Comparison of ENCODE assay signal across 18 cellular contexts in genomic region chr5:9338796-9339195, GRCh38.
A peak's percentile ranks its signal among the peaks of the same experiment; 100 is the strongest.
DNase-seq lines count a peak whose midpoint lies in the region; ATAC-seq and TF ChIP-seq lines count a peak whose summit lies in the region.
"Had no signal": no experiment of that assay in that cellular context is flagged by ENCODE, and none has a peak within 500 bp of the region (broad histone marks: within the 10 kb centered on the region; RNA-seq: fewer than 3 reads in every experiment).

No MANE protein-coding gene starts in this region.

- H3K27ac ChIP-seq in IMR-90 (ENCODE audit: insufficient read depth, low read length) (no peak overlapping the region), hepatocyte (peak overlapping the region; percentile 65), body of pancreas (no peak overlapping the region)
- H3K27ac ChIP-seq: C4-2B, HL-60 had no signal

- in situ Hi-C loops in IMR-90 (cut with MboI; ENCODE audit: low sequenced_read_pairs) = no loop called here

- TF ChIP-seq POLR2A in IMR-90 (IDR thresholded peaks at IDR 0.05; ENCODE audit: low read depth, low read length) = no peak
- TF ChIP-seq POLR2A in body of pancreas (IDR thresholded peaks at IDR 0.05) = no peak
- TF ChIP-seq POLR2A in GM18505 (IDR thresholded peaks at IDR 0.05; ENCODE audit: borderline replicate concordance, extremely low read depth, insufficient read depth, insufficient read length) = no peak

- H3K4me2 ChIP-seq in IMR-90 (ENCODE audit: low read depth, low read length) (peak overlapping the region; percentile 76; the same call in 1 of the 2 replicates), hepatocyte (peak overlapping the region; percentile 28)

- TF ChIP-seq CTCF in IMR-90 (conservative IDR thresholded peaks at IDR 0.05; ENCODE audit: low read depth, low read length) (no peak), brain (conservative IDR thresholded peaks at IDR 0.05) (no peak), hepatocyte (IDR thresholded peaks at IDR 0.05; ENCODE audit: poor library complexity) (no peak), body of pancreas (IDR thresholded peaks at IDR 0.05) (no peak)

- peak overlapping the region; percentile 76 for H2BK120ac ChIP-seq in IMR-90 (ENCODE audit: low read depth, low read length)

- H3K27ac Mint-ChIP-seq in brain = peak overlapping the region in 3 of 5 experiments; percentile 11 to 61 (median 47)
- H3K27ac Mint-ChIP-seq: IgD-negative memory B cell had no signal

- H4K5ac ChIP-seq in IMR-90 (ENCODE audit: low read depth, low read length) = peak overlapping the region; percentile 77; the same call in 1 of the 2 replicates

- no peaks in the 10 kb centered on the region for H3K9me3 Mint-ChIP-seq in brain

- no peaks in the 10 kb centered on the region for H3K9me2 ChIP-seq in hepatocyte (replicated peaks; ENCODE audit: insufficient read depth)

- H3K4me3 Mint-ChIP-seq in brain = peak overlapping the region in 1 of 5 experiments; percentile 55
- H3K4me3 Mint-ChIP-seq: IgD-negative memory B cell had no signal

- peak overlapping the region; percentile 86 for H2BK5ac ChIP-seq in IMR-90 (ENCODE audit: low read depth, low read length, poor library complexity, severe bottlenecking)

- H3K18ac ChIP-seq in IMR-90 (ENCODE audit: low read depth, low read length) = peak overlapping the region; percentile 95; the same call in 1 of the 2 replicates

- H4K20me1 ChIP-seq in IMR-90 (ENCODE audit: insufficient read depth, low read length) = no peaks in the 10 kb centered on the region
- no peaks in the 10 kb centered on the region for H4K20me1 ChIP-seq in hepatocyte (ENCODE audit: insufficient read depth, poor library complexity, severe bottlenecking)

- H3K36me3 Mint-ChIP-seq in brain = peaks cover 4% of the 10 kb centered on the region
- H3K36me3 Mint-ChIP-seq: IgD-negative memory B cell had no signal

- H4K91ac ChIP-seq in IMR-90 (ENCODE audit: insufficient read depth, low read depth, low read length) = peak overlapping the region; percentile 64; the same call in 1 of the 2 replicates

- CTCF ChIA-PET in IMR-90 (lab: Yijun Ruan, JAX) = interaction anchor here (1.3 kb wide), 1 partner anchor 102 kb away, joined by 4 read pairs; no protein-coding TSS in a partner anchor

- H3K4me3 ChIP-seq in IMR-90 (ENCODE audit: insufficient read depth, low read depth, low read length) (no peak overlapping the region), hepatocyte (no peak overlapping the region), body of pancreas (no peak overlapping the region)
- H3K4me3 ChIP-seq: MG63 had no signal

- peaks cover 1% of the 10 kb centered on the region; the same call in 1 of the 2 replicates for H3K36me3 ChIP-seq in IMR-90 (ENCODE audit: control insufficient read depth, insufficient read depth, low read length)
- H3K36me3 ChIP-seq in hepatocyte (replicated peaks; ENCODE audit: insufficient read depth, low read depth) = no peaks in the 10 kb centered on the region
- H3K36me3 ChIP-seq in body of pancreas (replicated peaks in 1 of 2; ENCODE audit: insufficient read depth in 1 of 2, low read depth in 2 of 2) = no peaks in the 10 kb centered on the region

- H3K4me1 Mint-ChIP-seq in brain = peaks cover 32% of the 10 kb centered on the region

- H3K9me3 ChIP-seq in IMR-90 (ENCODE audit: control insufficient read depth, insufficient read depth, low read length) (no peaks in the 10 kb centered on the region), hepatocyte (ENCODE audit: low read depth) (no peaks in the 10 kb centered on the region), body of pancreas (no peaks in the 10 kb centered on the region)
- H3K9me3 ChIP-seq: MG63 had no signal

- H3K4me1 ChIP-seq in IMR-90 (ENCODE audit: control insufficient read depth, insufficient read depth, low read length) (peaks cover 11% of the 10 kb centered on the region), hepatocyte (ENCODE audit: insufficient read depth) (peaks cover 8% of the 10 kb centered on the region), body of pancreas (no peaks in the 10 kb centered on the region)

- H2BK20ac ChIP-seq in IMR-90 (ENCODE audit: low read depth, low read length) = peak overlapping the region; percentile 68

- peak overlapping the region; percentile 4 to 76; a peak in 2 of 4 replicates for H4K8ac ChIP-seq in IMR-90 (ENCODE audit: low read depth in 2 of 2, low read length in 2 of 2)

- BruUV-seq in IMR-90 (replicated peaks; lab: Mats Ljungman, UMichigan) = no TSS peak

- dilution Hi-C loops in IMR-90 (cut with HindIII; ENCODE audit: low sequenced_read_pairs, unreplicated experiment) = no loop called here

- POLR2A ChIA-PET in IMR-90 (lab: Charles Lee; ENCODE audit: unreplicated experiment) = no interaction called here

- TF ChIP-seq RAD21 in IMR-90 (IDR thresholded peaks at IDR 0.05; ENCODE audit: low read length) = no peak

- H2BK15ac ChIP-seq in IMR-90 (ENCODE audit: low read depth, low read length) = peak overlapping the region; percentile 36; the same call in 1 of the 3 replicates

- H3K23ac ChIP-seq in IMR-90 (ENCODE audit: low read depth, low read length) = peak overlapping the region; percentile 80; the same call in 1 of the 2 replicates

- no peaks in the 10 kb centered on the region for H3K79me2 ChIP-seq in hepatocyte

- H3K4ac ChIP-seq in IMR-90 (ENCODE audit: low read depth, low read length) = peak overlapping the region; percentile 83; the same call in 1 of the 2 replicates

- ATAC-seq in IMR-90 (ENCODE audit: low read depth) = peak; percentile 25; the same call in 1 of the 2 replicates
- ATAC-seq in body of pancreas = no peak
- no peak for ATAC-seq in GM18505 (IDR thresholded peaks at IDR 0.05; ENCODE audit: unreplicated experiment)

- intact Hi-C loops in IMR-90 (cut with micrococcal nuclease) (no loop called here), body of pancreas (cut with DNase I) (no loop called here)

- no peak overlapping the region; the same call in 1 of the 2 replicates for H3K9ac ChIP-seq in IMR-90 (ENCODE audit: low read depth, low read length)

- H3K56ac ChIP-seq in IMR-90 (ENCODE audit: extremely low read depth, insufficient read depth, low read length) = peak overlapping the region; percentile 55; the same call in 1 of the 2 replicates

- H3K9me1 ChIP-seq in IMR-90 (ENCODE audit: insufficient read depth, low read length) = peaks cover 8% of the 10 kb centered on the region

- peaks cover 12 to 61% of the 10 kb centered on the region in 2 experiments; a peak in 3 of 4 replicates for H3K79me1 ChIP-seq in IMR-90 (ENCODE audit: low read depth in 1 of 2, low read length in 2 of 2)

- H3K27me3 Mint-ChIP-seq in brain = peaks cover 4% of the 10 kb centered on the region
- H3K27me3 Mint-ChIP-seq: IgD-negative memory B cell had no signal

- DNase-seq in IMR-90 (peak; percentile 57), hepatocyte (ENCODE audit: low spot score) (no peak), body of pancreas (no peak), HUDEP-2 (lab: John Stamatoyannopoulos, UW; ENCODE audit: unreplicated experiment in 76 of 76) (no peak), NCI-H446 treated with DMSO at 0.1 percent for 48 hours (lab: John Stamatoyannopoulos, UW) (no peak)
- DNase-seq: DMS79 treated with DMSO at 0.1 percent for 48 hours; NCI-H1048; NCI-H1436 treated with DMSO at 0.1 percent for 48 hours; NCI-H2029; NCI-H748 treated with DMSO at 0.1 percent for 48 hours; NK-92 treated with Interleukin-12 subunit alpha and Interleukin-12 subunit beta, amount 100 ng/mL, for 24 hours; SHP77 treated with DMSO at 0.1 percent for 48 hours had no signal

- H3K14ac ChIP-seq in IMR-90 (replicated peaks; ENCODE audit: low read depth, low read length) = peak overlapping the region; percentile 88

- H2AK5ac ChIP-seq in IMR-90 (ENCODE audit: low read depth, low read length) = peak overlapping the region; percentile 42; the same call in 1 of the 2 replicates

- no peak overlapping the region for H2AFZ ChIP-seq in IMR-90 (replicated peaks; ENCODE audit: low read length, poor library complexity)
- H2AFZ ChIP-seq in hepatocyte = no peak overlapping the region

- H2AK9ac ChIP-seq in IMR-90 (replicated peaks; ENCODE audit: low read depth, low read length, poor library complexity) = no peak overlapping the region

- H3K27me3 ChIP-seq in IMR-90 (ENCODE audit: control insufficient read depth, insufficient read depth, low read length) (no peaks in the 10 kb centered on the region), hepatocyte (no peaks in the 10 kb centered on the region), body of pancreas (no peaks in the 10 kb centered on the region)
- H3K27me3 ChIP-seq: MG63 had no signal

- no CpG with 5 or more reads among the region's 4 CpGs for WGBS in IMR-90 (ENCODE audit: extremely low coverage in 2 of 2, insufficient read length in 1 of 2), 2 experiments
- WGBS in hepatocyte (ENCODE audit: low lambda C conversion rate, missing lambda C conversion rate) = 57% methylated on average over 4 of the region's 4 CpGs
- WGBS in body of pancreas, 2 donors = 91 to 92% methylated on average over 4 of the region's 4 CpGs

TF ChIP-seq in IMR-90, 13 proteins besides CTCF, POLR2A, EP300 and RAD21 (continues in another document):
- TF ChIP-seq, protein P1, sequence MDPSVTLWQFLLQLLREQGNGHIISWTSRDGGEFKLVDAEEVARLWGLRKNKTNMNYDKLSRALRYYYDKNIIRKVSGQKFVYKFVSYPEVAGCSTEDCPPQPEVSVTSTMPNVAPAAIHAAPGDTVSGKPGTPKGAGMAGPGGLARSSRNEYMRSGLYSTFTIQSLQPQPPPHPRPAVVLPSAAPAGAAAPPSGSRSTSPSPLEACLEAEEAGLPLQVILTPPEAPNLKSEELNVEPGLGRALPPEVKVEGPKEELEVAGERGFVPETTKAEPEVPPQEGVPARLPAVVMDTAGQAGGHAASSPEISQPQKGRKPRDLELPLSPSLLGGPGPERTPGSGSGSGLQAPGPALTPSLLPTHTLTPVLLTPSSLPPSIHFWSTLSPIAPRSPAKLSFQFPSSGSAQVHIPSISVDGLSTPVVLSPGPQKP (IDR thresholded peaks at IDR 0.05; ENCODE audit: borderline replicate concordance, low read depth, low read length) = no peak
- TF ChIP-seq BHLHE40 (IDR thresholded peaks at IDR 0.05; ENCODE audit: low read depth, low read length) (no peak), MAZ (IDR thresholded peaks at IDR 0.05; ENCODE audit: borderline replicate concordance, low read depth, low read length) (no peak), SMC3 (IDR thresholded peaks at IDR 0.05; ENCODE audit: low read depth, low read length) (no peak), RCOR1 (IDR thresholded peaks at IDR 0.05; ENCODE audit: insufficient replicate concordance, low read length) (no peak), MXI1 (IDR thresholded peaks at IDR 0.05; ENCODE audit: borderline replicate concordance, low read depth, low read length) (no peak), FOS (IDR thresholded peaks at IDR 0.05; ENCODE audit: low read depth, low read length) (no peak), NFE2L2 (IDR thresholded peaks at IDR 0.05; ENCODE audit: low read depth, low read length) (no peak)
- TF ChIP-seq, protein P2, sequence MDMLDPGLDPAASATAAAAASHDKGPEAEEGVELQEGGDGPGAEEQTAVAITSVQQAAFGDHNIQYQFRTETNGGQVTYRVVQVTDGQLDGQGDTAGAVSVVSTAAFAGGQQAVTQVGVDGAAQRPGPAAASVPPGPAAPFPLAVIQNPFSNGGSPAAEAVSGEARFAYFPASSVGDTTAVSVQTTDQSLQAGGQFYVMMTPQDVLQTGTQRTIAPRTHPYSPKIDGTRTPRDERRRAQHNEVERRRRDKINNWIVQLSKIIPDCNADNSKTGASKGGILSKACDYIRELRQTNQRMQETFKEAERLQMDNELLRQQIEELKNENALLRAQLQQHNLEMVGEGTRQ (IDR thresholded peaks at IDR 0.05; ENCODE audit: low read depth, low read length) = no peak
